ENCODE assay signal across 8 cellular contexts in genomic region chr4:40309250-40309774, GRCh38. TPM values are rescaled to one million over a fixed set of nuclear protein-coding genes. Genes with fewer than 3 reads are reported as not detected.
DNase-seq lines count a peak whose midpoint lies in the region; ATAC-seq, FAIRE-seq and TF ChIP-seq lines count a peak whose summit lies in the region.

No MANE protein-coding gene starts in this region.

- H3K27me3 ChIP-seq in DOHH2 (ENCODE audit: control insufficient read depth, low read length) (no peaks in the 10 kb centered on the region), small intestine (ENCODE audit: control insufficient read depth in 2 of 2, insufficient read depth in 2 of 2, low read length in 2 of 2) (no peaks in the 10 kb centered on the region)

- H3K9me2 ChIP-seq in DOHH2 (replicated peaks; ENCODE audit: control insufficient read depth, low read length) = no peaks in the 10 kb centered on the region

- H3K4me2 ChIP-seq in DOHH2 (ENCODE audit: low read length) = peak overlapping the region; percentile 71

- H3K27ac Mint-ChIP-seq in activated naive CD8-positive, alpha-beta T cell treated with anti-CD3 and anti-CD28 coated beads, Interleukin-2, amount 50 U/mL, for 24 hours = peak overlapping the region; percentile 84

- H3K27ac ChIP-seq in DOHH2 (ENCODE audit: low read depth, low read length) (peak overlapping the region; percentile 97), small intestine (ENCODE audit: low read depth in 1 of 2, low read length in 1 of 2) (peak overlapping the region; percentile 18 to 78)

- peaks cover 4% of the 10 kb centered on the region for H3K9me3 Mint-ChIP-seq in activated naive CD8-positive, alpha-beta T cell treated with anti-CD3 and anti-CD28 coated beads, Interleukin-2, amount 50 U/mL, for 24 hours

- H3K4me3 ChIP-seq in DOHH2 (ENCODE audit: low read length) = peak overlapping the region; percentile 75
- H3K4me3 ChIP-seq in HFF-Myc (replicated peaks; ENCODE audit: low read depth, low read length) = no peak overlapping the region
- H3K4me3 ChIP-seq in small intestine (ENCODE audit: low read depth in 1 of 2, low read length in 2 of 2) = no peak overlapping the region

- no peaks in the 10 kb centered on the region for H3K27me3 Mint-ChIP-seq in activated naive CD8-positive, alpha-beta T cell treated with anti-CD3 and anti-CD28 coated beads, Interleukin-2, amount 50 U/mL, for 24 hours

- H3K9me3 ChIP-seq in DOHH2 (ENCODE audit: control insufficient read depth, insufficient read depth, low read length) (peaks cover 3% of the 10 kb centered on the region; the same call in 1 of the 2 replicates), small intestine (ENCODE audit: control insufficient read depth, low read depth) (no peaks in the 10 kb centered on the region)

- peaks cover 5% of the 10 kb centered on the region for H3K36me3 Mint-ChIP-seq in activated naive CD8-positive, alpha-beta T cell treated with anti-CD3 and anti-CD28 coated beads, Interleukin-2, amount 50 U/mL, for 24 hours (ENCODE audit: low read depth)

- peaks cover 97% of the 10 kb centered on the region for H3K4me1 Mint-ChIP-seq in activated naive CD8-positive, alpha-beta T cell treated with anti-CD3 and anti-CD28 coated beads, Interleukin-2, amount 50 U/mL, for 24 hours

- H3K79me2 ChIP-seq in DOHH2 (ENCODE audit: control insufficient read depth, low read length) = peaks cover 12% of the 10 kb centered on the region

- H3K36me3 ChIP-seq in DOHH2 (ENCODE audit: control insufficient read depth, low read length) (peaks cover 4% of the 10 kb centered on the region), small intestine (ENCODE audit: control insufficient read depth in 2 of 2, insufficient read depth in 2 of 2, low read length in 2 of 2) (no peaks in the 10 kb centered on the region)

- H3F3A ChIP-seq in DOHH2 (ENCODE audit: control insufficient read depth, insufficient read depth) = peaks cover 51% of the 10 kb centered on the region

- H3K4me1 ChIP-seq in DOHH2 (ENCODE audit: control insufficient read depth, low read length) (peaks cover 87% of the 10 kb centered on the region), small intestine (ENCODE audit: control insufficient read depth in 2 of 2, insufficient read depth in 1 of 2, low read depth in 1 of 2, low read length in 1 of 2) (peaks cover 0 to 2% of the 10 kb centered on the region in 2 donors)

- peak; percentile 96 for TF ChIP-seq CTCF in DOHH2 (IDR thresholded peaks at IDR 0.05; ENCODE audit: low read depth, low read length, poor library complexity, severe bottlenecking)
- peak; percentile 90 for TF ChIP-seq CTCF in HFF-Myc (IDR thresholded peaks at IDR 0.05; ENCODE audit: low read depth, low read length, missing control alignments)

- FAIRE-seq in small intestine (lab: Jason Lieb, UNC) = no peak

- WGBS in small intestine, 3 donors = 0 to 2% (median 1%) methylated on average over 10 of the region's 10 CpGs

- ATAC-seq in activated naive CD8-positive, alpha-beta T cell treated with anti-CD3 and anti-CD28 coated beads, Interleukin-2, amount 50 U/mL, for 24 hours = peak; percentile 58
- no peak for ATAC-seq in GM21786 (IDR thresholded peaks at IDR 0.05; ENCODE audit: unreplicated experiment)

- no peaks in the 10 kb centered on the region for H4K20me1 ChIP-seq in DOHH2 (ENCODE audit: control insufficient read depth, insufficient read depth, low read depth, low read length)

- H3K4me3 Mint-ChIP-seq in activated naive CD8-positive, alpha-beta T cell treated with anti-CD3 and anti-CD28 coated beads, Interleukin-2, amount 50 U/mL, for 24 hours = peak overlapping the region; percentile 65

- peak; percentile 53 for DNase-seq in HFF-Myc (ENCODE audit: extremely low read depth, low read depth)
- DNase-seq in RPMI7951 (ENCODE audit: low read depth) = peak; percentile 74
- peak; percentile 93 for DNase-seq in activated naive CD8-positive, alpha-beta T cell treated with anti-CD3 and anti-CD28 coated beads, Interleukin-2, amount 50 U/mL, for 24 hours
- peak; percentile 54 for DNase-seq in hepatic stellate cell (ENCODE audit: low spot score)
- peak; percentile 87 for DNase-seq in small intestine
- DNase-seq in nucleus accumbens (lab: John Stamatoyannopoulos, UW) = no peak

RNA-seq across cellular contexts. Expression of gene CHRNA9, which starts 25.8 kb away (rescaled TPM):
- total RNA-seq in RPMI7951 (2014; rRNA removed; shearing (Covaris generic)) = 0.48 and 0.59 TPM in 2 replicates
- polyA plus RNA-seq in small intestine = under 1 TPM in 1 of 3 donors, not detected in 2; 0.01 TPM

Comparison
In these comparisons a context has a peak if more than half of its experiments do, and no peak if none do; other contexts are left out.
1. DNase-seq: peak in HFF-Myc (single experiment), RPMI7951 (single experiment), activated naive CD8-positive, alpha-beta T cell treated with anti-CD3 and anti-CD28 coated beads, Interleukin-2, amount 50 U/mL, for 24 hours (single experiment), hepatic stellate cell (single experiment) and small intestine (single experiment); none in nucleus accumbens (0 of 56).